In genomic region chr11:15418887-15419286, GRCh38 we compare ENCODE assay signal across 14 cellular contexts.
"Had no signal": no experiment of that assay in that cellular context is flagged by ENCODE, and none has a peak within 500 bp of the region (broad histone marks: within the 10 kb centered on the region; RNA-seq: fewer than 3 reads in every experiment).

No MANE protein-coding gene starts in this region.

- ATAC-seq: activated CD8-positive, alpha-beta memory T cell treated with anti-CD3 and anti-CD28 coated beads, Interleukin-2, amount 10 ng/mL, durations not matched to agents 7 days and 5 days; stimulated activated naive B cell treated with anti-CD40 and anti-IgM and Interleukin-4, amounts not matched to agents 10 μg/mL and 1 μg/mL and 100 μg/mL, for 72 hours had no signal

- FAIRE-seq: keratinocyte, TTC549 had no signal

- DNase-seq: activated B cell treated with CpG ODN at 0.5 μM for 24 hours; activated CD4-positive, alpha-beta memory T cell treated with anti-CD3 and anti-CD28 coated beads, Interleukin-2, amount 10 ng/mL, durations not matched to agents 7 days and 5 days; activated CD4-positive, alpha-beta T cell treated with anti-CD3 and anti-CD28 coated beads for 4 hours; activated CD8-positive, alpha-beta memory T cell treated with anti-CD3 and anti-CD28 coated beads, Interleukin-2, amount 10 ng/mL, durations not matched to agents 7 days and 5 days; activated naive CD4-positive, alpha-beta T cell; activated naive CD8-positive, alpha-beta T cell treated with anti-CD3 and anti-CD28 coated beads for 36 hours; amniotic stem cell; foreskin fibroblast; hypothalamus; nephron progenitor cell; nucleus accumbens; stimulated activated naive B cell treated with anti-CD40 and anti-IgM and Interleukin-4, amounts not matched to agents 10 μg/mL and 1 μg/mL and 100 μg/mL, for 72 hours had no signal
